In the genomic region with DNA sequence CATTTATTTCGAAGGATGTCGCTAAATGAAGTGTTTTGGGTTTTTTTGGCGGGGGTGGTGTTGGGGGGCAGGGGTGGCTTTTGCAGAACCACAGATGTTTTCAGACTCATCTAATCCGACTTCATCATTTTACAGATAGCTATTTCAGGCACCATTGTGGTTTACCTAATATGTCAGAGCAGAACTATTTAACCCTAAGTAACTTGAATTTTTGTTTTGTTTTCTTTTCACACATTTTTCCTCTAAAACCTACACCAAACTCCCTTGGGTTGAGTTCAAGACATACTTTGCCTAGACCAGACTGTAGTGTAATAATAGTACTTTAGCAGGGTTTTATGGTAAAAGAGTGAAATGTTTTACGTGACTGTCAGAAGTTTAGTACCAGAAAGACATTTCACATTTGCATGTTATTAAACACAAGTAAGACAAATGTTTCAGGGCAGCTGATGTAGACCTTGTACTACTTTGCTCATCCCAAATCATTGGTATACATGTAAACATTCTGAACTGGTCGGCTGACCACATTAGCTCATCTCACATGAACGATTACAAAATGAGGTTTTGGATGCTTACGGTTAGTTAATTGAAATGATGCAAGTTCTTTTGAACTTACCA, we compare ENCODE assay signal across 8 cellular contexts. TPM values are rescaled to one million over a fixed set of nuclear protein-coding genes. Genes with fewer than 3 reads are reported as not detected.
DNase-seq lines count a peak whose midpoint lies in the region; ATAC-seq and TF ChIP-seq lines count a peak whose summit lies in the region.

No MANE protein-coding gene starts in this region.

- in situ Hi-C loops in astrocyte of the spinal cord (cut with HindIII; ENCODE audit: low sequenced_read_pairs): no loop called here

- peak; percentile 35 for DNase-seq in A172 (ENCODE audit: low spot score)
- peak; percentile 89 for DNase-seq in astrocyte of the spinal cord (ENCODE audit: low read depth, low spot score)
- DNase-seq in stromal cell of bone marrow (ENCODE audit: low read depth): peak; percentile 43
- no peak for DNase-seq in stimulated activated CD8-positive, alpha-beta memory T cell treated with anti-CD3 and anti-CD28 coated beads, Interleukin-4, amount 100 ng/mL, for 48 hours
- DNase-seq in head of caudate nucleus: no peak
- no peak for DNase-seq in HUDEP-2 (lab: John Stamatoyannopoulos, UW; ENCODE audit: unreplicated experiment in 76 of 76)

- peak; percentile 81 for ATAC-seq in GM19025 (IDR thresholded peaks at IDR 0.05; ENCODE audit: low read depth, unreplicated experiment)
- ATAC-seq in HG03095 (IDR thresholded peaks at IDR 0.05; ENCODE audit: unreplicated experiment): peak; percentile 76

- TF ChIP-seq CTCF in astrocyte of the spinal cord (IDR thresholded peaks at IDR 0.05; ENCODE audit: low read depth, low read length): no peak

- no peak overlapping the region for H3K4me3 ChIP-seq in astrocyte of the spinal cord (ENCODE audit: low read depth, low read length)

- intact Hi-C loops in head of caudate nucleus (cut with DNase I): no loop called here

RNA-seq across cellular contexts. Expression of a gene that starts 37.7 kb away (rescaled TPM):
- 17.8 and 19.5 TPM in 2 replicates for total RNA-seq in A172 (2014; rRNA removed; shearing (Covaris generic))

Comparison
In these comparisons a context has a peak if more than half of its experiments do, and no peak if none do; other contexts are left out.
1. DNase-seq: peak in A172 (single experiment), astrocyte of the spinal cord (single experiment) and stromal cell of bone marrow (single experiment); none in stimulated activated CD8-positive, alpha-beta memory T cell treated with anti-CD3 and anti-CD28 coated beads, Interleukin-4, amount 100 ng/mL, for 48 hours (single experiment), head of caudate nucleus (0 of 42) and HUDEP-2 (0 of 76).